ENCODE assay signal across 1 cellular context in genomic region chr2:42828487-42829416, GRCh38.
A peak's percentile ranks its signal among the peaks of the same experiment; 100 is the strongest.
TF ChIP-seq lines count a peak whose summit lies in the region.

No MANE protein-coding gene starts in this region.

TF ChIP-seq in HepG2, 621 proteins besides CTCF, POLR2A, EP300 and RAD21 (continued from another document and continues in another):
- TF ChIP-seq, protein P1, sequence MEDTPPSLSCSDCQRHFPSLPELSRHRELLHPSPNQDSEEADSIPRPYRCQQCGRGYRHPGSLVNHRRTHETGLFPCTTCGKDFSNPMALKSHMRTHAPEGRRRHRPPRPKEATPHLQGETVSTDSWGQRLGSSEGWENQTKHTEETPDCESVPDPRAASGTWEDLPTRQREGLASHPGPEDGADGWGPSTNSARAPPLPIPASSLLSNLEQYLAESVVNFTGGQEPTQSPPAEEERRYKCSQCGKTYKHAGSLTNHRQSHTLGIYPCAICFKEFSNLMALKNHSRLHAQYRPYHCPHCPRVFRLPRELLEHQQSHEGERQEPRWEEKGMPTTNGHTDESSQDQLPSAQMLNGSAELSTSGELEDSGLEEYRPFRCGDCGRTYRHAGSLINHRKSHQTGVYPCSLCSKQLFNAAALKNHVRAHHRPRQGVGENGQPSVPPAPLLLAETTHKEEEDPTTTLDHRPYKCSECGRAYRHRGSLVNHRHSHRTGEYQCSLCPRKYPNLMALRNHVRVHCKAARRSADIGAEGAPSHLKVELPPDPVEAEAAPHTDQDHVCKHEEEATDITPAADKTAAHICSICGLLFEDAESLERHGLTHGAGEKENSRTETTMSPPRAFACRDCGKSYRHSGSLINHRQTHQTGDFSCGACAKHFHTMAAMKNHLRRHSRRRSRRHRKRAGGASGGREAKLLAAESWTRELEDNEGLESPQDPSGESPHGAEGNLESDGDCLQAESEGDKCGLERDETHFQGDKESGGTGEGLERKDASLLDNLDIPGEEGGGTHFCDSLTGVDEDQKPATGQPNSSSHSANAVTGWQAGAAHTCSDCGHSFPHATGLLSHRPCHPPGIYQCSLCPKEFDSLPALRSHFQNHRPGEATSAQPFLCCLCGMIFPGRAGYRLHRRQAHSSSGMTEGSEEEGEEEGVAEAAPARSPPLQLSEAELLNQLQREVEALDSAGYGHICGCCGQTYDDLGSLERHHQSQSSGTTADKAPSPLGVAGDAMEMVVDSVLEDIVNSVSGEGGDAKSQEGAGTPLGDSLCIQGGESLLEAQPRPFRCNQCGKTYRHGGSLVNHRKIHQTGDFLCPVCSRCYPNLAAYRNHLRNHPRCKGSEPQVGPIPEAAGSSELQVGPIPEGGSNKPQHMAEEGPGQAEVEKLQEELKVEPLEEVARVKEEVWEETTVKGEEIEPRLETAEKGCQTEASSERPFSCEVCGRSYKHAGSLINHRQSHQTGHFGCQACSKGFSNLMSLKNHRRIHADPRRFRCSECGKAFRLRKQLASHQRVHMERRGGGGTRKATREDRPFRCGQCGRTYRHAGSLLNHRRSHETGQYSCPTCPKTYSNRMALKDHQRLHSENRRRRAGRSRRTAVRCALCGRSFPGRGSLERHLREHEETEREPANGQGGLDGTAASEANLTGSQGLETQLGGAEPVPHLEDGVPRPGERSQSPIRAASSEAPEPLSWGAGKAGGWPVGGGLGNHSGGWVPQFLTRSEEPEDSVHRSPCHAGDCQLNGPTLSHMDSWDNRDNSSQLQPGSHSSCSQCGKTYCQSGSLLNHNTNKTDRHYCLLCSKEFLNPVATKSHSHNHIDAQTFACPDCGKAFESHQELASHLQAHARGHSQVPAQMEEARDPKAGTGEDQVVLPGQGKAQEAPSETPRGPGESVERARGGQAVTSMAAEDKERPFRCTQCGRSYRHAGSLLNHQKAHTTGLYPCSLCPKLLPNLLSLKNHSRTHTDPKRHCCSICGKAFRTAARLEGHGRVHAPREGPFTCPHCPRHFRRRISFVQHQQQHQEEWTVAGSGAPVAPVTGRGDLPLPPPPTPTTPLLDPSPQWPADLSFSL (CRISPR knock-in tag; IDR thresholded peaks at IDR 0.05) = no peak
- TF ChIP-seq HNRNPLL (IDR thresholded peaks at IDR 0.05; ENCODE audit: low read depth, low read length, poor library complexity, severe bottlenecking) = no peak
- TF ChIP-seq TBX2 (CRISPR knock-in tag; IDR thresholded peaks at IDR 0.05; ENCODE audit: borderline replicate concordance) = no peak
- no peak for TF ChIP-seq GPN1 (CRISPR knock-in tag; IDR thresholded peaks at IDR 0.05; ENCODE audit: borderline replicate concordance)
- no peak for TF ChIP-seq SALL2 (CRISPR knock-in tag; IDR thresholded peaks at IDR 0.05)
- TF ChIP-seq ARID2 (CRISPR knock-in tag; IDR thresholded peaks at IDR 0.05; ENCODE audit: borderline replicate concordance) = no peak
- no peak; the same call in 1 of the 2 replicates for TF ChIP-seq ZNF350 (CRISPR knock-in tag; IDR thresholded peaks at IDR 0.05; ENCODE audit: borderline replicate concordance, low read depth)
- TF ChIP-seq, protein P2, sequence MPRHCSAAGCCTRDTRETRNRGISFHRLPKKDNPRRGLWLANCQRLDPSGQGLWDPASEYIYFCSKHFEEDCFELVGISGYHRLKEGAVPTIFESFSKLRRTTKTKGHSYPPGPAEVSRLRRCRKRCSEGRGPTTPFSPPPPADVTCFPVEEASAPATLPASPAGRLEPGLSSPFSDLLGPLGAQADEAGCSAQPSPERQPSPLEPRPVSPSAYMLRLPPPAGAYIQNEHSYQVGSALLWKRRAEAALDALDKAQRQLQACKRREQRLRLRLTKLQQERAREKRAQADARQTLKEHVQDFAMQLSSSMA (CRISPR knock-in tag; IDR thresholded peaks at IDR 0.05) = peak; percentile 58; the same call in 1 of the 2 replicates
- TF ChIP-seq SKI (IDR thresholded peaks at IDR 0.05; ENCODE audit: partially characterized antibody) = peak; percentile 22
- no peak for TF ChIP-seq NR3C1 (CRISPR knock-in tag; IDR thresholded peaks at IDR 0.05)
- no peak for TF ChIP-seq SP2 (CRISPR knock-in tag; IDR thresholded peaks at IDR 0.05)
- TF ChIP-seq, protein P3, sequence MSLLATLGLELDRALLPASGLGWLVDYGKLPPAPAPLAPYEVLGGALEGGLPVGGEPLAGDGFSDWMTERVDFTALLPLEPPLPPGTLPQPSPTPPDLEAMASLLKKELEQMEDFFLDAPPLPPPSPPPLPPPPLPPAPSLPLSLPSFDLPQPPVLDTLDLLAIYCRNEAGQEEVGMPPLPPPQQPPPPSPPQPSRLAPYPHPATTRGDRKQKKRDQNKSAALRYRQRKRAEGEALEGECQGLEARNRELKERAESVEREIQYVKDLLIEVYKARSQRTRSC (CRISPR knock-in tag; IDR thresholded peaks at IDR 0.05; ENCODE audit: low read depth) = no peak
- TF ChIP-seq, protein P4, sequence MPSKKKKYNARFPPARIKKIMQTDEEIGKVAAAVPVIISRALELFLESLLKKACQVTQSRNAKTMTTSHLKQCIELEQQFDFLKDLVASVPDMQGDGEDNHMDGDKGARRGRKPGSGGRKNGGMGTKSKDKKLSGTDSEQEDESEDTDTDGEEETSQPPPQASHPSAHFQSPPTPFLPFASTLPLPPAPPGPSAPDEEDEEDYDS (CRISPR knock-in tag; IDR thresholded peaks at IDR 0.05) = 0 out of 2 replicates have a peak, but pooled peaks have one; percentile 38
- no peak for TF ChIP-seq TP53 (CRISPR knock-in tag; conservative IDR thresholded peaks at IDR 0.05)
- TF ChIP-seq XRCC5 (optimal IDR thresholded peaks at IDR 0.05; ENCODE audit: low read length) = peak; percentile 96
- TF ChIP-seq ELF4 (CRISPR knock-in tag; IDR thresholded peaks at IDR 0.05; ENCODE audit: borderline replicate concordance) = no peak
- no peak for TF ChIP-seq MXD1 (CRISPR knock-in tag; IDR thresholded peaks at IDR 0.05)
- TF ChIP-seq CCDC6 (CRISPR knock-in tag; IDR thresholded peaks at IDR 0.05) = no peak
- TF ChIP-seq ELF3 (CRISPR knock-in tag; IDR thresholded peaks at IDR 0.05) = 0 out of 2 replicates have a peak, but pooled peaks have one; percentile 23
- TF ChIP-seq ZNF576 (CRISPR knock-in tag; IDR thresholded peaks at IDR 0.05) = no peak
- TF ChIP-seq ISX (CRISPR knock-in tag; conservative IDR thresholded peaks at IDR 0.05) = no peak
- TF ChIP-seq ZNF256 (CRISPR knock-in tag; conservative IDR thresholded peaks at IDR 0.05) = no peak
- no peak for TF ChIP-seq PRDM15 (CRISPR knock-in tag; IDR thresholded peaks at IDR 0.05)
- TF ChIP-seq, protein P5, sequence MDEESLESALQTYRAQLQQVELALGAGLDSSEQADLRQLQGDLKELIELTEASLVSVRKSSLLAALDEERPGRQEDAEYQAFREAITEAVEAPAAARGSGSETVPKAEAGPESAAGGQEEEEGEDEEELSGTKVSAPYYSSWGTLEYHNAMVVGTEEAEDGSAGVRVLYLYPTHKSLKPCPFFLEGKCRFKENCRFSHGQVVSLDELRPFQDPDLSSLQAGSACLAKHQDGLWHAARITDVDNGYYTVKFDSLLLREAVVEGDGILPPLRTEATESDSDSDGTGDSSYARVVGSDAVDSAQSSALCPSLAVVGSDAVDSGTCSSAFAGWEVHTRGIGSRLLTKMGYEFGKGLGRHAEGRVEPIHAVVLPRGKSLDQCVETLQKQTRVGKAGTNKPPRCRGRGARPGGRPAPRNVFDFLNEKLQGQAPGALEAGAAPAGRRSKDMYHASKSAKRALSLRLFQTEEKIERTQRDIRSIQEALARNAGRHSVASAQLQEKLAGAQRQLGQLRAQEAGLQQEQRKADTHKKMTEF (CRISPR knock-in tag; IDR thresholded peaks at IDR 0.05) = 0 out of 2 replicates have a peak, but pooled peaks have one; percentile 28
- TF ChIP-seq ZKSCAN5 (CRISPR knock-in tag; IDR thresholded peaks at IDR 0.05) = no peak
- no peak for TF ChIP-seq TRIM24 (CRISPR knock-in tag; IDR thresholded peaks at IDR 0.05)
- TF ChIP-seq, protein P6, sequence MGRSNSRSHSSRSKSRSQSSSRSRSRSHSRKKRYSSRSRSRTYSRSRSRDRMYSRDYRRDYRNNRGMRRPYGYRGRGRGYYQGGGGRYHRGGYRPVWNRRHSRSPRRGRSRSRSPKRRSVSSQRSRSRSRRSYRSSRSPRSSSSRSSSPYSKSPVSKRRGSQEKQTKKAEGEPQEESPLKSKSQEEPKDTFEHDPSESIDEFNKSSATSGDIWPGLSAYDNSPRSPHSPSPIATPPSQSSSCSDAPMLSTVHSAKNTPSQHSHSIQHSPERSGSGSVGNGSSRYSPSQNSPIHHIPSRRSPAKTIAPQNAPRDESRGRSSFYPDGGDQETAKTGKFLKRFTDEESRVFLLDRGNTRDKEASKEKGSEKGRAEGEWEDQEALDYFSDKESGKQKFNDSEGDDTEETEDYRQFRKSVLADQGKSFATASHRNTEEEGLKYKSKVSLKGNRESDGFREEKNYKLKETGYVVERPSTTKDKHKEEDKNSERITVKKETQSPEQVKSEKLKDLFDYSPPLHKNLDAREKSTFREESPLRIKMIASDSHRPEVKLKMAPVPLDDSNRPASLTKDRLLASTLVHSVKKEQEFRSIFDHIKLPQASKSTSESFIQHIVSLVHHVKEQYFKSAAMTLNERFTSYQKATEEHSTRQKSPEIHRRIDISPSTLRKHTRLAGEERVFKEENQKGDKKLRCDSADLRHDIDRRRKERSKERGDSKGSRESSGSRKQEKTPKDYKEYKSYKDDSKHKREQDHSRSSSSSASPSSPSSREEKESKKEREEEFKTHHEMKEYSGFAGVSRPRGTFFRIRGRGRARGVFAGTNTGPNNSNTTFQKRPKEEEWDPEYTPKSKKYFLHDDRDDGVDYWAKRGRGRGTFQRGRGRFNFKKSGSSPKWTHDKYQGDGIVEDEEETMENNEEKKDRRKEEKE (IDR thresholded peaks at IDR 0.05) = no peak
- no peak for TF ChIP-seq ZNF768 (CRISPR knock-in tag; IDR thresholded peaks at IDR 0.05)
- TF ChIP-seq ELF1 (CRISPR knock-in tag; IDR thresholded peaks at IDR 0.05) = no peak; the same call in 1 of the 2 replicates
- TF ChIP-seq ZNF772 (CRISPR knock-in tag; IDR thresholded peaks at IDR 0.05) = no peak
- no peak for TF ChIP-seq ZNF883 (CRISPR knock-in tag; IDR thresholded peaks at IDR 0.05; ENCODE audit: not compliant biosample characterization)
- no peak for TF ChIP-seq ZNF672 (CRISPR knock-in tag; IDR thresholded peaks at IDR 0.05)
- no peak for TF ChIP-seq TFDP1 (CRISPR knock-in tag; IDR thresholded peaks at IDR 0.05; ENCODE audit: borderline replicate concordance)
- no peak for TF ChIP-seq ZNF430 (CRISPR knock-in tag; IDR thresholded peaks at IDR 0.05)
- no peak for TF ChIP-seq MEF2D (CRISPR knock-in tag; IDR thresholded peaks at IDR 0.05)
- TF ChIP-seq RFXAP (CRISPR knock-in tag; IDR thresholded peaks at IDR 0.05; ENCODE audit: borderline replicate concordance) = no peak
- no peak for TF ChIP-seq NFYC (CRISPR knock-in tag; IDR thresholded peaks at IDR 0.05)
- TF ChIP-seq CC2D1A (CRISPR knock-in tag; IDR thresholded peaks at IDR 0.05) = no peak
- TF ChIP-seq ETV6 (CRISPR knock-in tag; conservative IDR thresholded peaks at IDR 0.05) = no peak
- TF ChIP-seq ZNF362 (CRISPR knock-in tag; IDR thresholded peaks at IDR 0.05; ENCODE audit: borderline replicate concordance) = no peak
- TF ChIP-seq, protein P7, sequence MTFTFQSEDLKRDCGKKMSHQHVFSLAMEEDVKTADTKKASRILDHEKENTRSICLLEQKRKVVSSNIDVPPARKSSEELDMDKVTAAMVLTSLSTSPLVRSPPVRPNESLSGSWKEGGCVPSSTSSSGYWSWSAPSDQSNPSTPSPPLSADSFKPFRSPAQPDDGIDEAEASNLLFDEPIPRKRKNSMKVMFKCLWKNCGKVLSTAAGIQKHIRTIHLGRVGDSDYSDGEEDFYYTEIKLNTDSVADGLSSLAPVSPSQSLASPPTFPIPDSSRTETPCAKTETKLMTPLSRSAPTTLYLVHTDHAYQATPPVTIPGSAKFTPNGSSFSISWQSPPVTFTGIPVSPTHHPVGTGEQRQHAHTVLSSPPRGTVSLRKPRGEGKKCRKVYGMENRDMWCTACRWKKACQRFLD (CRISPR knock-in tag; IDR thresholded peaks at IDR 0.05; ENCODE audit: borderline replicate concordance) = no peak
- TF ChIP-seq SMC3 (IDR thresholded peaks at IDR 0.05; ENCODE audit: low read length) = peak; percentile 55
